Comparison of ENCODE assay signal across 28 cellular contexts in the genomic region with DNA sequence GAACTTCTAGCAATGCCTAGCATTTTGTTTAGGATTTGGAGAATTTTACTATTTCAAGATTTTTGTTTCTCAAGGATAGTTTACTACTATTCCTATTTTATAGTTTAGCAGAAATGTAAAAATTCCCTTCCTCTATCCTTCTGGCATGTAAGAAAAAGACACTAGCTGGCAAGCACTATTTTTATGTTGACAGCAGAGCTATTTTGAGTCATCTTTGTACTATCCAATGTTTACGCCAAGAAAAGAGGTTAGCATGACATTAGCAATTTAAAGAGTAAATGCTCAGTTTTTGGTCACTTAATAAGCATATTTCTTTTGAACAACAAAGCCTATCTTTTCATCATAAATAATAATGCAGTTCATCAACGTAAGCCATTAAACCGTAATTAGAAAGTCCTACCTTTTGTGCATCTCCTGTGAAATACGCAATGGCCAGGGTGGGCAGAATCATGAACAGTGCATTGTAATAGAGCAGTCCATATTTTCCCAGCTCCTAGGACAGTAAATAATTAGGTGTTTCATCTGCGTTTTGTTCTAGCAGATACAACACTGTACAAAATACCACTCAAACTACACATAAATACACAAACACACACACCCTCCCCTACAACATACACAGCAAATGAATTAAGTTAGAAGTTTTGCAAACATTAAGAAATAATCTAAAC. TPM values are rescaled to one million over a fixed set of nuclear protein-coding genes. Genes with fewer than 3 reads are reported as not detected.
A peak's percentile ranks its signal among the peaks of the same experiment; 100 is the strongest.
DNase-seq lines count a peak whose midpoint lies in the region; ATAC-seq and TF ChIP-seq lines count a peak whose summit lies in the region.
"Had no signal": no experiment of that assay in that cellular context is flagged by ENCODE, and none has a peak within 500 bp of the region (broad histone marks: within the 10 kb centered on the region; RNA-seq: fewer than 3 reads in every experiment).

No MANE protein-coding gene starts in this region.

- ATAC-seq in HG02571 (IDR thresholded peaks at IDR 0.05; ENCODE audit: unreplicated experiment) (no peak), HG03025 (IDR thresholded peaks at IDR 0.05; ENCODE audit: low FRiP score, unreplicated experiment) (no peak), HG02763 (IDR thresholded peaks at IDR 0.05; ENCODE audit: unreplicated experiment) (no peak)
- ATAC-seq: A549; activated CD8-positive, alpha-beta memory T cell treated with anti-CD3 and anti-CD28 coated beads, Interleukin-2, amount 10 ng/mL, durations not matched to agents 7 days and 5 days; activated T-cell treated with anti-CD3 and anti-CD28 coated beads, Interleukin-2, amount 50 U/mL, for 72 hours; left lung; naive thymus-derived CD4-positive, alpha-beta T cell; upper lobe of right lung had no signal

- DNase-seq in AG08395 (ENCODE audit: low spot score) (peak; percentile 66), ELR (ENCODE audit: low read depth) (peak; percentile 16), astrocyte of the hippocampus (ENCODE audit: low read depth, low spot score) (peak; percentile 33), fibroblast of villous mesenchyme (ENCODE audit: low read depth) (peak; percentile 59), NCI-H146 (lab: John Stamatoyannopoulos, UW) (no peak)
- DNase-seq: activated CD4-positive, alpha-beta T cell treated with anti-CD3 and anti-CD28 coated beads, Interleukin-2, amount 10 ng/mL, durations not matched to agents 7 days and 5 days; activated CD8-positive, alpha-beta memory T cell treated with anti-CD3 and anti-CD28 coated beads, Interleukin-2, amount 10 ng/mL, durations not matched to agents 7 days and 5 days; activated naive CD4-positive, alpha-beta T cell treated with anti-CD3 and anti-CD28 coated beads for 36 hours; activated T-cell treated with anti-CD3 and anti-CD28 coated beads, Interleukin-2, amount 50 U/mL, for 72 hours; anterior cingulate cortex; Calu3; caudate nucleus; dermis blood vessel endothelial cell; foreskin melanocyte; hippocampal formation; immature natural killer cell; left lung; naive thymus-derived CD4-positive, alpha-beta T cell; NCI-H187 treated with DMSO at 0.1 percent for 48 hours; NCI-H345; nucleus accumbens; stimulated activated CD4-positive, alpha-beta T cell treated with anti-CD3 and anti-CD28 coated beads, Interleukin-1b, Interleukin-23, amount 100 ng/mL, for 48 hours; upper lobe of right lung had no signal

- no peak for TF ChIP-seq CTCF in fibroblast of villous mesenchyme (IDR thresholded peaks at IDR 0.05; ENCODE audit: insufficient read depth, low read depth, low read length)

- no peak overlapping the region for H3K4me3 ChIP-seq in fibroblast of villous mesenchyme (ENCODE audit: low read depth, low read length)
- H3K4me3 ChIP-seq: A549, left lung, skin epidermis, upper lobe of right lung had no signal

RNA-seq across cellular contexts. Expression of gene SLC35D1, which starts 12.0 kb away (rescaled TPM):
- 18.4 and 25.0 TPM in 2 replicates for total RNA-seq in fibroblast of villous mesenchyme
